24 cellular contexts compared by ENCODE assay signal in genomic region chr14:36405589-36406274, GRCh38.
"Had no signal": no experiment of that assay in that cellular context is flagged by ENCODE, and none has a peak within 500 bp of the region (broad histone marks: within the 10 kb centered on the region; RNA-seq: fewer than 3 reads in every experiment).

No MANE protein-coding gene starts in this region.

- H3K36me3 Mint-ChIP-seq: mesothelial cell of epicardium had no signal

- DNase-seq: dermis blood vessel endothelial cell; dorsolateral prefrontal cortex; effector CD4-positive, alpha-beta T cell; effector memory CD4-positive, alpha-beta T cell; esophagus squamous epithelium; foreskin fibroblast; foreskin melanocyte; gastrocnemius medialis; glutamatergic neuron; head of caudate nucleus; heart right ventricle; hippocampal formation; left cardiac atrium; left lung; left ventricle myocardium superior; lower lobe of right lung; mesenchymal stem cell; mucosa of descending colon had no signal

- H3K4me1 ChIP-seq: esophagus squamous epithelium, heart right ventricle, left lung, lower lobe of right lung had no signal

- H3K4me3 Mint-ChIP-seq: mesothelial cell of epicardium had no signal

- H3K36me3 ChIP-seq: esophagus squamous epithelium, gastrocnemius medialis, heart right ventricle, left lung, lower lobe of right lung had no signal

- H3K27me3 ChIP-seq: esophagus squamous epithelium, gastrocnemius medialis, left lung had no signal

- ATAC-seq: gastrocnemius medialis, heart right ventricle, left cardiac atrium, left lung, left ventricle myocardium superior, lower lobe of right lung, mucosa of descending colon had no signal

- H3K27ac ChIP-seq: coronary artery, dorsolateral prefrontal cortex, esophagus squamous epithelium, gastrocnemius medialis, heart right ventricle, left lung, lower lobe of right lung had no signal

- FAIRE-seq: colon, endothelial cell of umbilical vein, islet of Langerhans, keratinocyte had no signal

- H3K9me3 ChIP-seq: esophagus squamous epithelium, gastrocnemius medialis, heart right ventricle, left lung, lower lobe of right lung, mucosa of descending colon had no signal

- H3K27ac Mint-ChIP-seq: mesothelial cell of epicardium had no signal

- H3K4me3 ChIP-seq: coronary artery, dorsolateral prefrontal cortex, esophagus squamous epithelium, gastrocnemius medialis, heart right ventricle, left lung, lower lobe of right lung, mucosa of descending colon had no signal
